23 cellular contexts compared by ENCODE assay signal in genomic region chr1:83828456-83828855, GRCh38.
"Had no signal": no experiment of that assay in that cellular context is flagged by ENCODE, and none has a peak within 500 bp of the region (broad histone marks: within the 10 kb centered on the region; RNA-seq: fewer than 3 reads in every experiment).

No MANE protein-coding gene starts in this region.

- FAIRE-seq: endometrium, kidney had no signal

- DNase-seq: cortex of kidney; effector memory CD4-positive, alpha-beta T cell; glutamatergic neuron; immature natural killer cell; kidney; mesendoderm; mucosa of descending colon; naive thymus-derived CD8-positive, alpha-beta T cell; psoas muscle; retina; right lobe of liver; stimulated activated CD4-positive, alpha-beta T cell treated with anti-CD3 and anti-CD28 coated beads, Interleukin-2, amount 100 ng/mL, for 24 hours; stimulated activated CD4-positive, alpha-beta T cell treated with anti-CD3 and anti-CD28 coated beads, Interleukin-4, amount 100 ng/mL, for 4 hours; stimulated activated naive B cell treated with anti-CD40 and anti-IgM and Interleukin-4, amounts not matched to agents 10 μg/mL and 1 μg/mL and 100 μg/mL, for 72 hours; stimulated activated naive CD8-positive, alpha-beta T cell treated with anti-CD3 and anti-CD28 coated beads, Interleukin-15, amount 100 ng/mL, for 72 hours had no signal

- H3K4me3 ChIP-seq: gastroesophageal sphincter, left ventricle myocardium inferior, lung, mucosa of descending colon, psoas muscle, right lobe of liver, testis, tibial nerve had no signal

- ATAC-seq: esophagus mucosa; gastroesophageal sphincter; mucosa of descending colon; naive thymus-derived CD8-positive, alpha-beta T cell; psoas muscle; stimulated activated naive B cell treated with anti-CD40 and anti-IgM and Interleukin-4, amounts not matched to agents 10 μg/mL and 1 μg/mL and 100 μg/mL, for 72 hours; stimulated activated naive CD8-positive, alpha-beta T cell treated with anti-CD3 and anti-CD28 coated beads, Interleukin-15, amount 100 ng/mL, for 72 hours had no signal

- H3K36me3 ChIP-seq: gastroesophageal sphincter, left ventricle myocardium inferior, neutrophil, right lobe of liver, tibial nerve had no signal

- H3K27ac ChIP-seq: gastroesophageal sphincter, left ventricle myocardium inferior, neutrophil, psoas muscle, right lobe of liver, testis, tibial nerve had no signal

- H3K27me3 ChIP-seq: gastroesophageal sphincter, neutrophil, right lobe of liver, testis, tibial nerve had no signal

- H3K9me3 ChIP-seq: gastroesophageal sphincter, mucosa of descending colon, neutrophil, psoas muscle, right lobe of liver, testis had no signal

- H3K4me1 ChIP-seq: gastroesophageal sphincter, left ventricle myocardium inferior, psoas muscle, right lobe of liver, tibial nerve had no signal
